Comparison of ENCODE assay signal across 30 cellular contexts in genomic region chr5:171595401-171595800, GRCh38.
DNase-seq lines count a peak whose midpoint lies in the region; ATAC-seq, FAIRE-seq and TF ChIP-seq lines count a peak whose summit lies in the region.
"Had no signal": no experiment of that assay in that cellular context is flagged by ENCODE, and none has a peak within 500 bp of the region (broad histone marks: within the 10 kb centered on the region; RNA-seq: fewer than 3 reads in every experiment).

No MANE protein-coding gene starts in this region.

- TF ChIP-seq EP300 in K562 (IDR thresholded peaks at IDR 0.05; ENCODE audit: low read length) = no peak

- no peaks in the 10 kb centered on the region for H3K79me2 ChIP-seq in K562 (ENCODE audit: control insufficient read depth, insufficient read depth, low read length)

- DNase-seq in activated naive CD8-positive, alpha-beta T cell treated with anti-CD3 and anti-CD28 coated beads, Interleukin-2, amount 50 U/mL, for 24 hours = no peak
- DNase-seq in activated naive CD8-positive, alpha-beta T cell treated with anti-CD3 and anti-CD28 coated beads for 36 hours = no peak
- no peak for DNase-seq in K562 (ENCODE audit: extremely low read depth in 1 of 4, low spot score in 3 of 4)
- no peak for DNase-seq in KG1 (lab: John Stamatoyannopoulos, UW)
- no peak for DNase-seq in stimulated activated CD4-positive, alpha-beta T cell treated with anti-CD3 and anti-CD28 coated beads, Interleukin-4, amount 100 ng/mL, for 1 hour
- DNase-seq in A673 (ENCODE audit: low spot score) = no peak
- DNase-seq: activated CD4-positive, alpha-beta T cell treated with anti-CD3 and anti-CD28 coated beads, Interleukin-2, amount 10 ng/mL, durations not matched to agents 24 days and 14 days; activated T-cell treated with anti-CD3 and anti-CD28 coated beads, Interleukin-2, amount 50 U/mL, for 24 hours; BE2C; colonic mucosa; effector memory CD4-positive, alpha-beta T cell; hippocampal formation; immature natural killer cell; naive B cell; NCI-H1048; NCI-H1694; NCI-H510A; SHP77; sigmoid colon; stomach; WERI-Rb-1 had no signal

- peaks cover 9% of the 10 kb centered on the region; the same call in 1 of the 2 replicates for H4K20me1 ChIP-seq in K562 (replicated peaks; ENCODE audit: control insufficient read depth, insufficient read depth, low read length)

- H3K27me3 Mint-ChIP-seq in activated naive CD8-positive, alpha-beta T cell treated with anti-CD3 and anti-CD28 coated beads, Interleukin-2, amount 50 U/mL, for 24 hours = peaks cover 6% of the 10 kb centered on the region
- peaks cover 20% of the 10 kb centered on the region for H3K27me3 Mint-ChIP-seq in activated naive CD8-positive, alpha-beta T cell treated with anti-CD3 and anti-CD28 coated beads for 36 hours
- H3K27me3 Mint-ChIP-seq: activated CD4-positive, alpha-beta T cell treated with anti-CD3 and anti-CD28 coated beads, Interleukin-2, amount 10 ng/mL, durations not matched to agents 24 days and 14 days had no signal

- CTCF ChIA-PET in K562 (lab: Yijun Ruan, JAX; ENCODE audit: low intra/inter-chr PET ratio) (no interaction called here), A673 (lab: Charles Lee) (no interaction called here)

- H2AFZ ChIP-seq in K562 (ENCODE audit: low read depth, low read length) = no peak overlapping the region

- POLR2A ChIA-PET in K562 (lab: Yijun Ruan, JAX) (interaction anchor here (0.5 kb wide), 1 partner anchor 835 kb away, joined by 3 read pairs; no protein-coding TSS in a partner anchor), A673 (lab: Charles Lee; ENCODE audit: low non-redundant PET) (interaction anchor here (0.7 kb wide), 1 partner anchor 112 kb away, joined by 3 read pairs; no protein-coding TSS in a partner anchor)

- H3K4me3 ChIP-seq in K562 (no peak overlapping the region), skeletal muscle satellite cell (ENCODE audit: low read length) (no peak overlapping the region), A673 (ENCODE audit: low read depth, low read length, poor library complexity, severe bottlenecking) (no peak overlapping the region)
- H3K4me3 ChIP-seq: colonic mucosa, esophagus muscularis mucosa, gastroesophageal sphincter, HAP-1, prostate gland, sigmoid colon, stomach, tibial artery had no signal

- no peak overlapping the region for H3K9ac ChIP-seq in K562 (ENCODE audit: insufficient read depth in 1 of 2, low read depth in 2 of 2, low read length in 2 of 2)
- no peak overlapping the region for H3K9ac ChIP-seq in skeletal muscle satellite cell (ENCODE audit: low read depth, low read length)

- WGBS in K562 (ENCODE audit: insufficient coverage, low coverage, missing lambda C conversion rate) = 0% methylated on average over 3 of the region's 3 CpGs

- peaks cover 15% of the 10 kb centered on the region for H3K4me1 Mint-ChIP-seq in activated naive CD8-positive, alpha-beta T cell treated with anti-CD3 and anti-CD28 coated beads, Interleukin-2, amount 50 U/mL, for 24 hours
- peaks cover 7% of the 10 kb centered on the region for H3K4me1 Mint-ChIP-seq in activated naive CD8-positive, alpha-beta T cell treated with anti-CD3 and anti-CD28 coated beads for 36 hours
- H3K4me1 Mint-ChIP-seq: activated CD4-positive, alpha-beta T cell treated with anti-CD3 and anti-CD28 coated beads, Interleukin-2, amount 10 ng/mL, durations not matched to agents 24 days and 14 days; immature natural killer cell; naive B cell had no signal

- H3K4me2 ChIP-seq in K562 (ENCODE audit: insufficient read depth, low read length) (no peak overlapping the region), skeletal muscle satellite cell (ENCODE audit: low read length) (peak overlapping the region; percentile 25)

- peak overlapping the region; percentile 33 for H3K27ac Mint-ChIP-seq in activated naive CD8-positive, alpha-beta T cell treated with anti-CD3 and anti-CD28 coated beads, Interleukin-2, amount 50 U/mL, for 24 hours
- H3K27ac Mint-ChIP-seq in activated naive CD8-positive, alpha-beta T cell treated with anti-CD3 and anti-CD28 coated beads for 36 hours = no peak overlapping the region
- H3K27ac Mint-ChIP-seq: activated CD4-positive, alpha-beta T cell treated with anti-CD3 and anti-CD28 coated beads, Interleukin-2, amount 10 ng/mL, durations not matched to agents 24 days and 14 days; activated T-cell treated with anti-CD3 and anti-CD28 coated beads, Interleukin-2, amount 50 U/mL, for 24 hours; immature natural killer cell; naive B cell had no signal

- in situ Hi-C loops in K562 (cut with MboI) = no loop called here

- H3K27me3 ChIP-seq in K562 (ENCODE audit: control insufficient read depth in 2 of 2, insufficient read depth in 2 of 2, low read length in 2 of 2) (peaks cover 11 to 41% of the 10 kb centered on the region in 2 experiments), skeletal muscle satellite cell (ENCODE audit: control insufficient read depth, insufficient read depth, low read length) (peaks cover 20% of the 10 kb centered on the region), A673 (replicated peaks; ENCODE audit: insufficient read depth, low read depth, low read length, poor library complexity) (no peaks in the 10 kb centered on the region)
- H3K27me3 ChIP-seq: BE2C, colonic mucosa, sigmoid colon, tibial artery had no signal

- H3K36me3 ChIP-seq in K562 (ENCODE audit: control insufficient read depth, insufficient read depth, low read length) (no peaks in the 10 kb centered on the region), skeletal muscle satellite cell (ENCODE audit: insufficient read depth, low read length) (no peaks in the 10 kb centered on the region), A673 (ENCODE audit: insufficient read depth, low read length, poor library complexity, severe bottlenecking) (no peaks in the 10 kb centered on the region)
- H3K36me3 ChIP-seq: BE2C, colonic mucosa, esophagus muscularis mucosa, gastroesophageal sphincter, HAP-1, prostate gland, sigmoid colon, stomach, tibial artery, WERI-Rb-1 had no signal

- no peak for TF ChIP-seq RAD21 in K562 (CRISPR knock-in tag; conservative IDR thresholded peaks at IDR 0.05 in 1 of 2, IDR thresholded peaks at IDR 0.05 in 1 of 2)

- no peak for TF ChIP-seq POLR2A in K562 (conservative IDR thresholded peaks at IDR 0.05)

- no peaks in the 10 kb centered on the region for H3K9me3 Mint-ChIP-seq in activated naive CD8-positive, alpha-beta T cell treated with anti-CD3 and anti-CD28 coated beads, Interleukin-2, amount 50 U/mL, for 24 hours
- H3K9me3 Mint-ChIP-seq in activated naive CD8-positive, alpha-beta T cell treated with anti-CD3 and anti-CD28 coated beads for 36 hours = peaks cover 2% of the 10 kb centered on the region
- H3K9me3 Mint-ChIP-seq: activated T-cell treated with anti-CD3 and anti-CD28 coated beads, Interleukin-2, amount 50 U/mL, for 24 hours had no signal

- H3K27ac ChIP-seq in K562 (ENCODE audit: extremely low read depth, low read depth, low read length) (no peak overlapping the region), A673 (ENCODE audit: low read depth, low read length, poor library complexity, severe bottlenecking) (no peak overlapping the region)
- H3K27ac ChIP-seq: colonic mucosa, prostate gland, stomach, WERI-Rb-1 had no signal

- H3K4me3 Mint-ChIP-seq in activated naive CD8-positive, alpha-beta T cell treated with anti-CD3 and anti-CD28 coated beads, Interleukin-2, amount 50 U/mL, for 24 hours = no peak overlapping the region
- H3K4me3 Mint-ChIP-seq in activated naive CD8-positive, alpha-beta T cell treated with anti-CD3 and anti-CD28 coated beads for 36 hours = no peak overlapping the region
- H3K4me3 Mint-ChIP-seq: activated CD4-positive, alpha-beta T cell treated with anti-CD3 and anti-CD28 coated beads, Interleukin-2, amount 10 ng/mL, durations not matched to agents 24 days and 14 days; activated T-cell treated with anti-CD3 and anti-CD28 coated beads, Interleukin-2, amount 50 U/mL, for 24 hours; immature natural killer cell; naive B cell had no signal

- no peak for FAIRE-seq in K562 (lab: Jason Lieb, UNC)
- FAIRE-seq: A204.1, GM12892 had no signal

- no peaks in the 10 kb centered on the region for H3K9me1 ChIP-seq in K562 (ENCODE audit: control insufficient read depth, insufficient read depth, low read length)

- H3K4me1 ChIP-seq in K562 (replicated peaks in 1 of 2; ENCODE audit: control insufficient read depth in 2 of 2, insufficient read depth in 2 of 2, low read length in 2 of 2) (no peaks in the 10 kb centered on the region), skeletal muscle satellite cell (ENCODE audit: control insufficient read depth, insufficient read depth, low read length) (peaks cover 20% of the 10 kb centered on the region), A673 (ENCODE audit: insufficient read depth, low read length, poor library complexity, severe bottlenecking) (no peaks in the 10 kb centered on the region)
- H3K4me1 ChIP-seq: BE2C, colonic mucosa, HAP-1, prostate gland had no signal

- intact Hi-C loops in K562 (cut with micrococcal nuclease) (no loop called here), A673 (cut with micrococcal nuclease; ENCODE audit: unreplicated experiment) (no loop called here)

- ATAC-seq in activated naive CD8-positive, alpha-beta T cell treated with anti-CD3 and anti-CD28 coated beads, Interleukin-2, amount 50 U/mL, for 24 hours = peak; percentile 39
- peak; percentile 19 for ATAC-seq in HG03520 (IDR thresholded peaks at IDR 0.05; ENCODE audit: unreplicated experiment)
- ATAC-seq in K562 = no peak

- no TSS peak for BruUV-seq in K562 (replicated peaks; lab: Mats Ljungman, UMichigan)
- no TSS peak for BruUV-seq in A673 (replicated peaks; lab: Mats Ljungman, UMichigan)

- H3K9me3 ChIP-seq in K562 (replicated peaks; ENCODE audit: control insufficient read depth, insufficient read depth, low read depth, low read length) (no peaks in the 10 kb centered on the region), skeletal muscle satellite cell (replicated peaks; ENCODE audit: low read length) (no peaks in the 10 kb centered on the region), A673 (ENCODE audit: low read depth, low read length, poor library complexity, severe bottlenecking) (no peaks in the 10 kb centered on the region)
- H3K9me3 ChIP-seq: BE2C, colonic mucosa, esophagus muscularis mucosa, gastroesophageal sphincter, HAP-1, prostate gland, sigmoid colon, stomach, tibial artery had no signal

- no peak for TF ChIP-seq CTCF in K562 (IDR thresholded peaks at IDR 0.05 in 2 of 3, conservative IDR thresholded peaks at IDR 0.05 in 1 of 3; ENCODE audit: insufficient read depth in 2 of 3, low read depth in 1 of 3, low read length in 3 of 3)
- TF ChIP-seq CTCF in A673 (conservative IDR thresholded peaks at IDR 0.05; ENCODE audit: low read depth, low read length) = no peak

- H3K36me3 Mint-ChIP-seq in activated naive CD8-positive, alpha-beta T cell treated with anti-CD3 and anti-CD28 coated beads, Interleukin-2, amount 50 U/mL, for 24 hours (ENCODE audit: low read depth) = no peaks in the 10 kb centered on the region
- no peaks in the 10 kb centered on the region for H3K36me3 Mint-ChIP-seq in activated naive CD8-positive, alpha-beta T cell treated with anti-CD3 and anti-CD28 coated beads for 36 hours
- H3K36me3 Mint-ChIP-seq: immature natural killer cell had no signal

TF ChIP-seq in K562, 482 proteins besides CTCF, POLR2A, EP300 and RAD21:
- TF ChIP-seq ZNF507 (tag; conservative IDR thresholded peaks at IDR 0.05) (peak; percentile 65), HDAC8 (tag; IDR thresholded peaks at IDR 0.05) (no peak)
